In genomic region chr4:112085156-112086035, GRCh38 we compare ENCODE assay signal across 2 cellular contexts.
TF ChIP-seq lines count a peak whose summit lies in the region.

No MANE protein-coding gene starts in this region.

TF ChIP-seq in HCT116, 20 proteins besides CTCF, POLR2A, EP300 and RAD21:
- TF ChIP-seq CBX3 (IDR thresholded peaks at IDR 0.05; ENCODE audit: low read depth) (no peak), ZNF274 (IDR thresholded peaks at IDR 0.05; ENCODE audit: low read depth, low read length) (no peak), SIN3A (IDR thresholded peaks at IDR 0.05; ENCODE audit: low read depth) (no peak), REST (IDR thresholded peaks at IDR 0.05; ENCODE audit: low read depth) (no peak), SRF (IDR thresholded peaks at IDR 0.05; ENCODE audit: low read depth) (no peak), ZFX (IDR thresholded peaks at IDR 0.05) (no peak), YY1 (IDR thresholded peaks at IDR 0.05; ENCODE audit: extremely low read depth, insufficient replicate concordance, low read depth, low read length) (no peak), ATF3 (IDR thresholded peaks at IDR 0.05) (no peak), JUND (IDR thresholded peaks at IDR 0.05) (no peak), POLR2AphosphoS5 (IDR thresholded peaks at IDR 0.05; ENCODE audit: low read depth, low read length) (no peak), ELF1 (IDR thresholded peaks at IDR 0.05; ENCODE audit: borderline replicate concordance, low read depth) (no peak)

TF ChIP-seq in GM12878, 131 proteins besides CTCF, POLR2A, EP300 and RAD21:
- TF ChIP-seq SIX5 (IDR thresholded peaks at IDR 0.05; ENCODE audit: low read depth, low read length, severe bottlenecking) (no peak), USF2 (IDR thresholded peaks at IDR 0.05; ENCODE audit: borderline replicate concordance, low read depth, low read length) (no peak), CREB1 (IDR thresholded peaks at IDR 0.05; ENCODE audit: low read depth) (peak; percentile 22; the same call in 1 of the 2 replicates), GABPA (IDR thresholded peaks at IDR 0.05; ENCODE audit: low read depth) (0 out of 2 replicates have a peak, but pooled peaks have one; percentile 29), RUNX3 (IDR thresholded peaks at IDR 0.05; ENCODE audit: low read length) (peak; percentile 53; the same call in 1 of the 2 replicates)
